Comparison of ENCODE assay signal across 8 cellular contexts in the genomic region with DNA sequence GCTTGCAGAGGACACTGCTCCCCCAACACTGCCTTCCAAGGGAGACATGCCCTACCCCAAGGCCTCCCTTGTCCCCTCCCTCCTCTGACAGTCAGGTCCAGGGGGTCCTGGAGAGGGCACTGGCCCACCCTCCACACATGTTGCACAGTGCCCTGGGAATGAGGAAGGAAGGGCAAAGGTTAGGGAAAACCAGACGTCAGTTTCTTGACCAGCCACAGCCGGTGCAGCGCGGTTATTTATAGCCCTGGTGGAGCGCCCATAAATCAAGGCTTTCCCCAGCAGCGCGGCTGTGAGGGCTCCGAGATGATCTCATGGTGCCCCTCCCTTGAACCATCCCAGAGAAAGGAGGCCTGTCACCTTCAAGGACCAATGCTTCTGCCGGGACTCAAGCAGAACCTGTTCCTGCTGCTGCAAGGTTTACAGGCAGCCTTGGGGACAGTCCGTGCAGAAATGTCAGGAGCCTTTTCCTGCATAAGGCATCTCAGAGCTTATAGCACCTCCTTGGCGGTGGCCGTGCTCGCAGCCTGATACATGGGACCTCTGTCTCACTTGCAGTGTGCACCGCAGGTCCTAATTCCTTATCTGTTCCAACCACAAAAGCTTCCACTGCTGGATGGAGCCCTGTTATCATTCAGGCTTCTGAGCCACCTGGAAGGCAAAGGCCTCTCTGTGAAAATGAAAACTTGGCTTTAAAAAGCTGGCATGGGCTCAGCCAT.
DNase-seq lines count a peak whose midpoint lies in the region; ATAC-seq, FAIRE-seq and TF ChIP-seq lines count a peak whose summit lies in the region.

No MANE protein-coding gene starts in this region.

- H3K27ac Mint-ChIP-seq in astrocyte (ENCODE audit: unreplicated experiment), result no peak overlapping the region

- H3K27me3 ChIP-seq in astrocyte (ENCODE audit: insufficient read depth, low read length), result peaks cover 3% of the 10 kb centered on the region
- H3K27me3 ChIP-seq in kidney epithelial cell (ENCODE audit: control insufficient read depth, insufficient read depth, low read length), result peaks cover 6% of the 10 kb centered on the region
- no peaks in the 10 kb centered on the region for H3K27me3 ChIP-seq in stomach smooth muscle (ENCODE audit: control insufficient read depth in 1 of 2, insufficient read depth in 2 of 2, low read length in 2 of 2)

- peaks cover 3% of the 10 kb centered on the region for H3K4me1 Mint-ChIP-seq in astrocyte (ENCODE audit: low read depth, unreplicated experiment)

- H3K9me3 ChIP-seq in astrocyte (ENCODE audit: insufficient read depth, low read depth, low read length) (peaks cover 11% of the 10 kb centered on the region), stomach smooth muscle (ENCODE audit: control insufficient read depth in 2 of 2, low read length in 2 of 2) (peaks cover 0 to 9% of the 10 kb centered on the region in 2 donors)

- TF ChIP-seq CTCF in astrocyte (IDR thresholded peaks at IDR 0.05; ENCODE audit: insufficient read depth, low read depth, low read length) (no peak), kidney epithelial cell (IDR thresholded peaks at IDR 0.05; ENCODE audit: insufficient read depth, low read length, poor library complexity, severe bottlenecking) (no peak)

- peak overlapping the region; percentile 66 for H3K4me2 ChIP-seq in astrocyte (ENCODE audit: low read length)

- DNase-seq in LHCN-M2 (ENCODE audit: low read depth) (peak; percentile 56), astrocyte (ENCODE audit: low read depth) (peak; percentile 35), kidney epithelial cell (ENCODE audit: low read depth) (peak; percentile 10), NCI-H524 (lab: John Stamatoyannopoulos, UW) (no peak)
- no peak for DNase-seq in activated naive CD4-positive, alpha-beta T cell treated with anti-CD3 and anti-CD28 coated beads, Interleukin-2, amount 50 U/mL, for 16 hours

- peaks cover 11% of the 10 kb centered on the region for H3K27me3 Mint-ChIP-seq in astrocyte (ENCODE audit: low read depth, unreplicated experiment)

- H3K79me2 ChIP-seq in astrocyte (ENCODE audit: insufficient read depth, low read length), result no peaks in the 10 kb centered on the region

- no peak overlapping the region for H2AFZ ChIP-seq in astrocyte (ENCODE audit: low read depth, low read length)

- no peak overlapping the region for H3K27ac ChIP-seq in astrocyte (ENCODE audit: low read depth, low read length)
- H3K27ac ChIP-seq in stomach smooth muscle (ENCODE audit: low read length), result peak overlapping the region; percentile 24

- FAIRE-seq in astrocyte (lab: Jason Lieb, UNC), result no peak

- H3K4me3 ChIP-seq in astrocyte (ENCODE audit: insufficient read depth, low read depth, low read length) (no peak overlapping the region), kidney epithelial cell (ENCODE audit: low read depth, low read length) (no peak overlapping the region), stomach smooth muscle (ENCODE audit: low read length in 2 of 2) (peak overlapping the region; percentile 22)

- H3K36me3 Mint-ChIP-seq in astrocyte (ENCODE audit: low read depth, unreplicated experiment), result peaks cover 6% of the 10 kb centered on the region

- H3K4me1 ChIP-seq in astrocyte (ENCODE audit: insufficient read depth, low read length), result peaks cover 3% of the 10 kb centered on the region
- H3K4me1 ChIP-seq in stomach smooth muscle (ENCODE audit: control insufficient read depth, insufficient read depth, low read length), result peaks cover 17% of the 10 kb centered on the region

- H3K36me3 ChIP-seq in astrocyte (ENCODE audit: insufficient read depth, low read length) (no peaks in the 10 kb centered on the region), kidney epithelial cell (ENCODE audit: control insufficient read depth, insufficient read depth, low read length) (no peaks in the 10 kb centered on the region), stomach smooth muscle (ENCODE audit: control insufficient read depth in 2 of 2, insufficient read depth in 2 of 2, low read length in 2 of 2) (no peaks in the 10 kb centered on the region)

- no peaks in the 10 kb centered on the region for H4K20me1 ChIP-seq in astrocyte (ENCODE audit: insufficient read depth, low read length)

- H3K9me3 Mint-ChIP-seq in astrocyte (ENCODE audit: unreplicated experiment), result peaks cover 4% of the 10 kb centered on the region

- H3K4me3 Mint-ChIP-seq in astrocyte (ENCODE audit: unreplicated experiment), result no peak overlapping the region

- no peak for ATAC-seq in GM21367 (IDR thresholded peaks at IDR 0.05; ENCODE audit: unreplicated experiment)
- ATAC-seq in GM18520 (IDR thresholded peaks at IDR 0.05; ENCODE audit: unreplicated experiment), result no peak

- H3K9ac ChIP-seq in astrocyte (ENCODE audit: low read length) (no peak overlapping the region), stomach smooth muscle (ENCODE audit: low read length in 2 of 2) (peak overlapping the region in 1 of 2 donors; percentile 42)

Comparison
In these comparisons a context has a peak if more than half of its experiments do, and no peak if none do; other contexts are left out.
1. DNase-seq: peak in LHCN-M2 (single experiment), astrocyte (single experiment) and kidney epithelial cell (single experiment); none in activated naive CD4-positive, alpha-beta T cell treated with anti-CD3 and anti-CD28 coated beads, Interleukin-2, amount 50 U/mL, for 16 hours (single experiment) and NCI-H524 (0 of 2).
2. H3K4me3 ChIP-seq: peak in stomach smooth muscle (2 of 2); none in astrocyte (single experiment) and kidney epithelial cell (single experiment).